10 cellular contexts compared by ENCODE assay signal in genomic region chr17:81400939-81401726, GRCh38. TPM values are rescaled to one million over a fixed set of nuclear protein-coding genes. Genes with fewer than 3 reads are reported as not detected.
DNase-seq lines count a peak whose midpoint lies in the region; TF ChIP-seq lines count a peak whose summit lies in the region.
"Had no signal": no experiment of that assay in that cellular context is flagged by ENCODE, and none has a peak within 500 bp of the region (broad histone marks: within the 10 kb centered on the region; RNA-seq: fewer than 3 reads in every experiment).

No MANE protein-coding gene starts in this region.

- no peak overlapping the region for H3K4me3 Mint-ChIP-seq in T-helper 2 cell treated with Interferon-gamma antibody and Interleukin-4, amounts not matched to agents 5 μg/mL and 100 μg/mL, for 36 hours
- peak overlapping the region; percentile 85 for H3K4me3 Mint-ChIP-seq in mesothelial cell of epicardium

- no peak for TF ChIP-seq CTCF in colonic mucosa (IDR thresholded peaks at IDR 0.05)
- TF ChIP-seq CTCF in mesothelial cell of epicardium (IDR thresholded peaks at IDR 0.05; ENCODE audit: unreplicated experiment), result no peak
- TF ChIP-seq CTCF in transverse colon (IDR thresholded peaks at IDR 0.05), result no peak

- peaks cover 71% of the 10 kb centered on the region for H3K27me3 Mint-ChIP-seq in T-helper 2 cell treated with Interferon-gamma antibody and Interleukin-4, amounts not matched to agents 5 μg/mL and 100 μg/mL, for 36 hours (ENCODE audit: low read depth)
- no peaks in the 10 kb centered on the region for H3K27me3 Mint-ChIP-seq in mesothelial cell of epicardium (ENCODE audit: low read depth)

- H3K27ac Mint-ChIP-seq in T-helper 2 cell treated with Interferon-gamma antibody and Interleukin-4, amounts not matched to agents 5 μg/mL and 100 μg/mL, for 36 hours, result peak overlapping the region; percentile 20
- H3K27ac Mint-ChIP-seq in mesothelial cell of epicardium, result peak overlapping the region; percentile 98

- H3K9me3 ChIP-seq in colonic mucosa (no peaks in the 10 kb centered on the region), transverse colon (no peaks in the 10 kb centered on the region)

- intact Hi-C loops in colonic mucosa (cut with DNase I) (loop anchor here (5.0 kb wide), 2 partner anchors 81 to 109 kb away; no protein-coding TSS in a partner anchor), transverse colon (cut with DNase I; ENCODE audit: low total_unique reads) (loop anchor here (5.0 kb wide), 1 partner anchor 1056 kb away; the partner anchor contains the start of gene NARF), posterior vena cava (cut with DNase I) (loop anchor here (1.0 to 5.0 kb wide), 3 partner anchors 18 to 81 kb away; no protein-coding TSS in a partner anchor)

- TF ChIP-seq EP300 in transverse colon (IDR thresholded peaks at IDR 0.05; ENCODE audit: low read depth), result no peak

- no peaks in the 10 kb centered on the region for H3K36me3 ChIP-seq in colonic mucosa
- no peaks in the 10 kb centered on the region for H3K36me3 ChIP-seq in transverse colon

- peaks cover 5% of the 10 kb centered on the region for H3K4me1 Mint-ChIP-seq in T-helper 2 cell treated with Interferon-gamma antibody and Interleukin-4, amounts not matched to agents 5 μg/mL and 100 μg/mL, for 36 hours (ENCODE audit: low read depth)
- H3K4me1 Mint-ChIP-seq in mesothelial cell of epicardium, result peaks cover 71% of the 10 kb centered on the region

- H3K36me3 Mint-ChIP-seq in T-helper 2 cell treated with Interferon-gamma antibody and Interleukin-4, amounts not matched to agents 5 μg/mL and 100 μg/mL, for 36 hours (ENCODE audit: low read depth), result peaks cover 4% of the 10 kb centered on the region
- no peaks in the 10 kb centered on the region for H3K36me3 Mint-ChIP-seq in mesothelial cell of epicardium

- 47 to 52% methylated on average over 13 to 19 of the region's 21 CpGs for WGBS in transverse colon (ENCODE audit: low coverage in 1 of 2), 2 donors

- no peaks in the 10 kb centered on the region for H3K9me3 Mint-ChIP-seq in T-helper 2 cell treated with Interferon-gamma antibody and Interleukin-4, amounts not matched to agents 5 μg/mL and 100 μg/mL, for 36 hours
- no peaks in the 10 kb centered on the region for H3K9me3 Mint-ChIP-seq in mesothelial cell of epicardium

- TF ChIP-seq POLR2A in transverse colon (IDR thresholded peaks at IDR 0.05), result no peak

- in situ Hi-C loops in transverse colon (cut with MboI; ENCODE audit: low pct_ligation_motif_present in 1 of 4, low pct_unique_long_range_greater_than_20kb in 1 of 4, low sequenced_read_pairs in 3 of 4), result no loop called here

- DNase-seq in T-helper 2 cell treated with Interferon-gamma antibody and Interleukin-4, amounts not matched to agents 5 μg/mL and 100 μg/mL, for 36 hours (ENCODE audit: low spot score), result no peak
- DNase-seq in T-helper 2 cell (no peak), colonic mucosa (no peak), mesothelial cell of epicardium (ENCODE audit: low spot score in 2 of 2, unreplicated experiment in 2 of 2) (no peak), transverse colon (no peak), posterior vena cava (ENCODE audit: low spot score) (no peak), NCI-H187 (lab: John Stamatoyannopoulos, UW) (no peak), cerebellar cortex (ENCODE audit: low spot score) (no peak)
- DNase-seq: activated CD4-positive, alpha-beta T cell treated with anti-CD3 and anti-CD28 coated beads for 48 hours; NCI-H1105 treated with DMSO at 0.1 percent for 48 hours had no signal

- peak overlapping the region in 1 of 2 donors; percentile 82 for H3K9ac ChIP-seq in colonic mucosa (ENCODE audit: low read depth in 2 of 2, low read length in 2 of 2)

- no peaks in the 10 kb centered on the region for H3K27me3 ChIP-seq in colonic mucosa
- peaks cover 5% of the 10 kb centered on the region for H3K27me3 ChIP-seq in transverse colon

- H3K27ac ChIP-seq in colonic mucosa (peak overlapping the region; percentile 88), transverse colon (peak overlapping the region; percentile 95 to 99 (median 98))

- peaks cover 22% of the 10 kb centered on the region for H3K4me1 ChIP-seq in colonic mucosa
- peaks cover 26 to 69% (median 50%) of the 10 kb centered on the region in 4 donors for H3K4me1 ChIP-seq in transverse colon

- H3K4me3 ChIP-seq in colonic mucosa, result peak overlapping the region; percentile 65
- peak overlapping the region in 3 of 4 donors; percentile 62 to 85 (median 78) for H3K4me3 ChIP-seq in transverse colon

RNA-seq across cellular contexts. Expression of gene BAHCC1, which starts 5.9 kb away (rescaled TPM):
- 10 to 100 TPM; 12.5 to 26.3 TPM for total RNA-seq in colonic mucosa
- total RNA-seq in mesothelial cell of epicardium, result 34.9 to 36.4 TPM (median 35.1 TPM) in 3 replicates
- 100 to 1,000 TPM in 1 of 4 donors, 10 to 100 TPM in 2, 1 to 10 TPM in 1; 8.7 to 133 (median 12.4) TPM for total RNA-seq in transverse colon
- 10 to 100 TPM; 17.3 to 19.1 TPM for total RNA-seq in posterior vena cava
